In genomic region chr7:115816318-115816974, GRCh38 we compare ENCODE assay signal across 19 cellular contexts.
"Had no signal": no experiment of that assay in that cellular context is flagged by ENCODE, and none has a peak within 500 bp of the region (broad histone marks: within the 10 kb centered on the region; RNA-seq: fewer than 3 reads in every experiment).

No MANE protein-coding gene starts in this region.

- H3K4me1 ChIP-seq: heart right ventricle, sigmoid colon, upper lobe of left lung had no signal

- H3K27me3 ChIP-seq: sigmoid colon, upper lobe of left lung had no signal

- H3K27ac ChIP-seq: heart right ventricle, sigmoid colon, upper lobe of left lung, VCaP had no signal

- H3K36me3 ChIP-seq: heart right ventricle, sigmoid colon, upper lobe of left lung had no signal

- H3K4me3 ChIP-seq: heart right ventricle, mucosa of descending colon, sigmoid colon, upper lobe of left lung had no signal

- H3K9me3 ChIP-seq: heart right ventricle, mucosa of descending colon, sigmoid colon, upper lobe of left lung had no signal

- DNase-seq: activated CD4-positive, alpha-beta T cell treated with anti-CD3 and anti-CD28 coated beads, Interleukin-2, amount 10 ng/mL, durations not matched to agents 7 days and 5 days; activated CD4-positive, CD25-positive, alpha-beta regulatory T cell treated with anti-CD3 and anti-CD28 coated beads, Interleukin-2, amount 50 U/mL, for 72 hours; activated CD8-positive, alpha-beta memory T cell treated with anti-CD3 and anti-CD28 coated beads, Interleukin-2, amount 10 ng/mL, durations not matched to agents 7 days and 5 days; activated CD8-positive, alpha-beta T cell treated with anti-CD3 and anti-CD28 coated beads for 36 hours; activated gamma-delta T cell treated with Interleukin-2 at 50 U/mL for 16 hours; aorta; effector CD4-positive, alpha-beta T cell; foreskin fibroblast; heart right ventricle; left colon; mucosa of descending colon; nephron progenitor cell; posterior cingulate gyrus; sigmoid colon; stimulated activated CD4-positive, alpha-beta T cell treated with anti-CD3 and anti-CD28 coated beads, Interleukin-4, amount 100 ng/mL, for 1 hour; stimulated activated naive CD4-positive, alpha-beta T cell treated with Interleukin-2 at 50 U/mL for 16 hours; upper lobe of left lung had no signal

- ATAC-seq: activated CD8-positive, alpha-beta memory T cell treated with anti-CD3 and anti-CD28 coated beads, Interleukin-2, amount 10 ng/mL, durations not matched to agents 7 days and 5 days; activated CD8-positive, alpha-beta T cell treated with anti-CD3 and anti-CD28 coated beads for 36 hours; activated naive CD4-positive, alpha-beta T cell treated with anti-CD3 and anti-CD28 coated beads, Interleukin-2, amount 50 U/mL, for 72 hours; heart right ventricle; left colon; mucosa of descending colon had no signal
